In genomic region chr1:46477153-46477929, GRCh38 we compare ENCODE assay signal across 9 cellular contexts. TPM values are rescaled to one million over a fixed set of nuclear protein-coding genes. Genes with fewer than 3 reads are reported as not detected.
A peak's percentile ranks its signal among the peaks of the same experiment; 100 is the strongest.
DNase-seq lines count a peak whose midpoint lies in the region; ATAC-seq and TF ChIP-seq lines count a peak whose summit lies in the region.
"Had no signal": no experiment of that assay in that cellular context is flagged by ENCODE, and none has a peak within 500 bp of the region (broad histone marks: within the 10 kb centered on the region; RNA-seq: fewer than 3 reads in every experiment).

No MANE protein-coding gene starts in this region.

- POLR2A ChIA-PET in HCT116 (lab: Charles Lee): no interaction called here

- H3K4me3 Mint-ChIP-seq in Calu3 (ENCODE audit: low read depth, unreplicated experiment): no peak overlapping the region
- H3K4me3 Mint-ChIP-seq: T-helper 1 cell treated with Interleukin-12 subunit alpha and Interleukin-12 subunit beta and Interleukin-4 antibody, amounts not matched to agents 30 μg/mL and 1 μg/mL, for 36 hours had no signal

- H3K9me3 ChIP-seq in HCT116 (ENCODE audit: control insufficient read depth in 1 of 2, insufficient read depth in 1 of 2, low read depth in 1 of 2, low read length in 2 of 2): no peaks in the 10 kb centered on the region

- TF ChIP-seq RAD21 in HCT116 (IDR thresholded peaks at IDR 0.05; ENCODE audit: low read depth): peak; percentile 94

- peak; percentile 96 for ATAC-seq in HCT116
- peak; percentile 93 for ATAC-seq in left lobe of liver
- no peak for ATAC-seq in HG02884 (IDR thresholded peaks at IDR 0.05; ENCODE audit: unreplicated experiment)

- H3K4me1 ChIP-seq in HCT116 (ENCODE audit: control insufficient read depth in 1 of 2, insufficient read depth in 2 of 2, low read length in 2 of 2): peaks cover 0 to 4% of the 10 kb centered on the region in 2 experiments; a peak in 2 of 4 replicates

- H3K9me3 Mint-ChIP-seq in Calu3 (ENCODE audit: low read depth, unreplicated experiment): no peaks in the 10 kb centered on the region
- H3K9me3 Mint-ChIP-seq: T-helper 1 cell treated with Interleukin-12 subunit alpha and Interleukin-12 subunit beta and Interleukin-4 antibody, amounts not matched to agents 30 μg/mL and 1 μg/mL, for 36 hours had no signal

- H3K4me1 Mint-ChIP-seq in Calu3 (ENCODE audit: low read depth, unreplicated experiment): no peaks in the 10 kb centered on the region

- H3K79me2 ChIP-seq in HCT116 (ENCODE audit: insufficient read depth, low read length): no peaks in the 10 kb centered on the region

- RAD21 ChIA-PET in HCT116 (lab: Charles Lee; ENCODE audit: low non-redundant PET in 1 of 2, low total read pairs in 2 of 2, uncharacterized antibody in 2 of 2, unreplicated experiment in 2 of 2): interaction anchor here in 1 of 2 experiments (0.8 to 1.3 kb wide), 3 partner anchors 49 to 57 kb away, joined by 3 read pairs; a partner anchor contains a TSS

- no peak overlapping the region for H3K27ac ChIP-seq in HCT116 (ENCODE audit: low read depth, low read length)

- intact Hi-C loops in Calu3 (cut with micrococcal nuclease; ENCODE audit: unreplicated experiment) (loop anchor here (1.0 kb wide), 1 partner anchor 51 kb away; no protein-coding TSS in a partner anchor), HCT116 (cut with micrococcal nuclease) (loop anchor here (1.0 kb wide), 2 partner anchors 51 to 71 kb away; no protein-coding TSS in a partner anchor)

- no peak overlapping the region for H3K9ac ChIP-seq in HCT116 (ENCODE audit: low read length)

- BruUV-seq in Calu3 (replicated peaks; lab: Mats Ljungman, UMichigan) (no TSS peak), HCT116 (replicated peaks; lab: Mats Ljungman, UMichigan) (no TSS peak)

- H2AFZ ChIP-seq in HCT116 (ENCODE audit: low read depth, low read length, poor library complexity, severe bottlenecking): no peak overlapping the region

- no peaks in the 10 kb centered on the region for H4K20me1 ChIP-seq in HCT116 (ENCODE audit: insufficient read depth)

- H3K4me2 ChIP-seq in HCT116 (ENCODE audit: low read length): 0 out of 2 replicates have a peak overlapping the region, but pooled peaks have one; percentile 14

- no peak for TF ChIP-seq POLR2A in HCT116 (IDR thresholded peaks at IDR 0.05; ENCODE audit: borderline replicate concordance, extremely low read depth, insufficient read depth, insufficient read length)

- H3K9me2 ChIP-seq in HCT116 (ENCODE audit: insufficient read depth): no peaks in the 10 kb centered on the region

- peak; percentile 85 for DNase-seq in Calu3
- peak; percentile 41 for DNase-seq in HCT116 (ENCODE audit: low read depth, low spot score)
- DNase-seq in NCI-H2196 (lab: John Stamatoyannopoulos, UW; ENCODE audit: unreplicated experiment): peak; percentile 75
- peak; percentile 60 for DNase-seq in activated CD4-positive, alpha-beta T cell treated with anti-CD3 and anti-CD28 coated beads for 1 hour
- DNase-seq in central memory CD4-positive, alpha-beta T cell: peak; percentile 60
- DNase-seq in left lobe of liver (ENCODE audit: low spot score): peak; percentile 74
- DNase-seq in stimulated activated CD4-positive, alpha-beta T cell treated with anti-CD3 and anti-CD28 coated beads, Interleukin-4, amount 100 ng/mL, for 24 hours: peak; percentile 79

- no peak overlapping the region for H3K27ac Mint-ChIP-seq in Calu3 (ENCODE audit: unreplicated experiment)
- H3K27ac Mint-ChIP-seq: T-helper 1 cell treated with Interleukin-12 subunit alpha and Interleukin-12 subunit beta and Interleukin-4 antibody, amounts not matched to agents 30 μg/mL and 1 μg/mL, for 36 hours had no signal

- peaks cover 38% of the 10 kb centered on the region for H3K27me3 Mint-ChIP-seq in Calu3 (ENCODE audit: unreplicated experiment)

- H3K27me3 ChIP-seq in HCT116 (ENCODE audit: insufficient read depth, low read length): no peaks in the 10 kb centered on the region

- TF ChIP-seq CTCF in Calu3 (IDR thresholded peaks at IDR 0.05; ENCODE audit: unreplicated experiment) (peak; percentile 96), HCT116 (IDR thresholded peaks at IDR 0.05 in 2 of 3, conservative IDR thresholded peaks at IDR 0.05 in 1 of 3; ENCODE audit: borderline replicate concordance in 1 of 3, insufficient read depth in 1 of 3, low read depth in 2 of 3, low read length in 2 of 3) (peak; percentile 89 to 95 (median 89))

- CTCF ChIA-PET in Calu3 (lab: Charles Lee): interaction anchor here (0.9 to 1.5 kb wide), 3 partner anchors 49 to 55 kb away, joined by 3 to 5 read pairs (median 3); no protein-coding TSS in a partner anchor
- CTCF ChIA-PET in HCT116 (lab: Charles Lee): interaction anchor here (0.6 to 2.1 kb wide), 8 partner anchors 10 to 621 kb away, joined by 3 to 9 read pairs (median 4); no protein-coding TSS in a partner anchor

- peaks cover 5% of the 10 kb centered on the region for H3K36me3 Mint-ChIP-seq in Calu3 (ENCODE audit: insufficient read depth, unreplicated experiment)

- H3K36me3 ChIP-seq in HCT116 (ENCODE audit: control insufficient read depth in 1 of 2, insufficient read depth in 2 of 2, low read length in 2 of 2): no peaks in the 10 kb centered on the region

- H3K4me3 ChIP-seq in HCT116 (replicated peaks in 1 of 2; ENCODE audit: low read depth in 1 of 2, low read length in 2 of 2): no peak overlapping the region

TF ChIP-seq in HCT116, 20 proteins besides CTCF, POLR2A, EP300 and RAD21:
- TF ChIP-seq ZBTB33 (IDR thresholded peaks at IDR 0.05; ENCODE audit: extremely low read depth, insufficient replicate concordance, low read length): no peak
- TF ChIP-seq ELF1 (IDR thresholded peaks at IDR 0.05; ENCODE audit: borderline replicate concordance, low read depth): no peak
- no peak for TF ChIP-seq JUND (IDR thresholded peaks at IDR 0.05)
- no peak for TF ChIP-seq POLR2AphosphoS5 (IDR thresholded peaks at IDR 0.05; ENCODE audit: low read depth, low read length)
- no peak for TF ChIP-seq SP1 (IDR thresholded peaks at IDR 0.05; ENCODE audit: low read depth)
- TF ChIP-seq ZNF274 (IDR thresholded peaks at IDR 0.05; ENCODE audit: low read depth, low read length): no peak
- no peak for TF ChIP-seq EGR1 (IDR thresholded peaks at IDR 0.05; ENCODE audit: low read depth)
- no peak for TF ChIP-seq TCF7L2 (IDR thresholded peaks at IDR 0.05; ENCODE audit: borderline replicate concordance, extremely low read depth, insufficient read depth, insufficient read length)
- no peak for TF ChIP-seq CEBPB (IDR thresholded peaks at IDR 0.05; ENCODE audit: low read depth)
- no peak for TF ChIP-seq SIN3A (IDR thresholded peaks at IDR 0.05; ENCODE audit: low read depth)
- TF ChIP-seq EZH2 (IDR thresholded peaks at IDR 0.05): no peak
- no peak for TF ChIP-seq MAX (IDR thresholded peaks at IDR 0.05)
- TF ChIP-seq FOSL1 (IDR thresholded peaks at IDR 0.05; ENCODE audit: low read depth): no peak

RNA-seq across cellular contexts. Expression of gene DMBX1, which starts 12.3 kb away (rescaled TPM):
- 0.88 and 2.3 TPM in 2 replicates for total RNA-seq in Calu3 (2022)
- total RNA-seq in HCT116 (2021; ENCODE audit: unreplicated experiment): 4.3 TPM
- polyA plus RNA-seq in HCT116 (2012): 4.1 and 5.3 TPM in 2 replicates
- not detected for total RNA-seq in left lobe of liver
